8 cellular contexts compared by ENCODE assay signal in genomic region chr14:104967414-104968152, GRCh38. TPM values are rescaled to one million over a fixed set of nuclear protein-coding genes. Genes with fewer than 3 reads are reported as not detected.
DNase-seq lines count a peak whose midpoint lies in the region; ATAC-seq, FAIRE-seq and TF ChIP-seq lines count a peak whose summit lies in the region.

No MANE protein-coding gene starts in this region.

- no peaks in the 10 kb centered on the region for H3K9me3 ChIP-seq in kidney (ENCODE audit: control insufficient read depth in 1 of 2, low read length in 2 of 2)

- in situ Hi-C loops in brain microvascular endothelial cell (cut with HindIII; ENCODE audit: low pct_ligation_motif_present, low sequenced_read_pairs) = no loop called here

- no peak overlapping the region for H3K27ac Mint-ChIP-seq in stimulated activated memory B cell treated with anti-CD40 and anti-IgM and Interleukin-4, amounts not matched to agents 10 μg/mL and 1 μg/mL and 100 μg/mL, for 72 hours
- H3K27ac Mint-ChIP-seq in type B pancreatic cell = no peak overlapping the region

- no peak for FAIRE-seq in kidney (lab: Jason Lieb, UNC)

- H3K27me3 Mint-ChIP-seq in stimulated activated memory B cell treated with anti-CD40 and anti-IgM and Interleukin-4, amounts not matched to agents 10 μg/mL and 1 μg/mL and 100 μg/mL, for 72 hours = peaks cover 68% of the 10 kb centered on the region
- peaks cover 3% of the 10 kb centered on the region for H3K27me3 Mint-ChIP-seq in type B pancreatic cell

- TF ChIP-seq CTCF in HFF-Myc (IDR thresholded peaks at IDR 0.05; ENCODE audit: low read depth, low read length, missing control alignments) (no peak), brain microvascular endothelial cell (IDR thresholded peaks at IDR 0.05; ENCODE audit: low read depth, low read length, missing control alignments) (no peak), kidney (IDR thresholded peaks at IDR 0.05; ENCODE audit: borderline replicate concordance, extremely low read depth, insufficient read depth) (no peak), type B pancreatic cell (conservative IDR thresholded peaks at IDR 0.05) (no peak)

- intact Hi-C loops in kidney (cut with DNase I) = no loop called here

- no peaks in the 10 kb centered on the region for H3K36me3 ChIP-seq in brain microvascular endothelial cell (replicated peaks)
- no peaks in the 10 kb centered on the region for H3K36me3 ChIP-seq in kidney (ENCODE audit: control insufficient read depth in 1 of 2, insufficient read depth in 2 of 2, low read length in 2 of 2)

- H3K9ac ChIP-seq in kidney (ENCODE audit: low read length in 2 of 2) = no peak overlapping the region

- peak; percentile 5 for ATAC-seq in stimulated activated memory B cell treated with anti-CD40 and anti-IgM and Interleukin-4, amounts not matched to agents 10 μg/mL and 1 μg/mL and 100 μg/mL, for 72 hours
- no peak for ATAC-seq in GM19023 (IDR thresholded peaks at IDR 0.05; ENCODE audit: unreplicated experiment)

- H3K4me1 Mint-ChIP-seq in stimulated activated memory B cell treated with anti-CD40 and anti-IgM and Interleukin-4, amounts not matched to agents 10 μg/mL and 1 μg/mL and 100 μg/mL, for 72 hours = peaks cover 20% of the 10 kb centered on the region
- H3K4me1 Mint-ChIP-seq in type B pancreatic cell (ENCODE audit: unreplicated experiment) = peaks cover 4% of the 10 kb centered on the region

- no peaks in the 10 kb centered on the region for H3K36me3 Mint-ChIP-seq in stimulated activated memory B cell treated with anti-CD40 and anti-IgM and Interleukin-4, amounts not matched to agents 10 μg/mL and 1 μg/mL and 100 μg/mL, for 72 hours
- no peaks in the 10 kb centered on the region for H3K36me3 Mint-ChIP-seq in type B pancreatic cell

- H3K4me1 ChIP-seq in kidney (ENCODE audit: control insufficient read depth in 1 of 2, insufficient read depth in 1 of 2, low read depth in 1 of 2, low read length in 2 of 2) = peaks cover 0 to 21% of the 10 kb centered on the region in 2 donors

- no peaks in the 10 kb centered on the region for H3K27me3 ChIP-seq in brain microvascular endothelial cell (replicated peaks)

- no peak overlapping the region for H3K4me3 Mint-ChIP-seq in stimulated activated memory B cell treated with anti-CD40 and anti-IgM and Interleukin-4, amounts not matched to agents 10 μg/mL and 1 μg/mL and 100 μg/mL, for 72 hours
- no peak overlapping the region for H3K4me3 Mint-ChIP-seq in type B pancreatic cell

- no peak overlapping the region for H3K27ac ChIP-seq in brain microvascular endothelial cell
- H3K27ac ChIP-seq in kidney (ENCODE audit: low read depth in 2 of 2, low read length in 2 of 2) = no peak overlapping the region

- H3K9me3 Mint-ChIP-seq in stimulated activated memory B cell treated with anti-CD40 and anti-IgM and Interleukin-4, amounts not matched to agents 10 μg/mL and 1 μg/mL and 100 μg/mL, for 72 hours = no peaks in the 10 kb centered on the region
- no peaks in the 10 kb centered on the region for H3K9me3 Mint-ChIP-seq in type B pancreatic cell

- peak overlapping the region; percentile 20 for H3K4me3 ChIP-seq in HFF-Myc (replicated peaks; ENCODE audit: low read depth, low read length)
- peak overlapping the region; percentile 39 for H3K4me3 ChIP-seq in brain microvascular endothelial cell (ENCODE audit: low read depth, low read length)
- peak overlapping the region in 1 of 2 donors; percentile 25 for H3K4me3 ChIP-seq in kidney (ENCODE audit: low read length in 2 of 2)

- DNase-seq in HFF-Myc (ENCODE audit: extremely low read depth, low read depth) (no peak), brain microvascular endothelial cell (no peak), kidney (peak; percentile 94), NCI-H1048 (lab: John Stamatoyannopoulos, UW) (no peak), type B pancreatic cell (ENCODE audit: extremely low spot score, unreplicated experiment) (no peak), middle frontal gyrus (ENCODE audit: extremely low spot score, low spot score) (no peak)

RNA-seq across cellular contexts. Expression of gene AHNAK2, which starts 10.6 kb away (rescaled TPM):
- total RNA-seq in kidney (72.0 TPM), type B pancreatic cell (ENCODE audit: low replicate concordance) (1.1 and 2.0 TPM in 2 replicates)
- polyA plus RNA-seq in kidney (ENCODE audit: insufficient read depth, low read depth, low replicate concordance) = 1.1 TPM

RNA-seq across cellular contexts. Expression of gene CLBA1, which starts 18.0 kb away (rescaled TPM):
- total RNA-seq in kidney (22.6 TPM), type B pancreatic cell (ENCODE audit: low replicate concordance) (16.2 and 18.8 TPM in 2 replicates)
- 13.2 TPM for polyA plus RNA-seq in kidney (ENCODE audit: insufficient read depth, low read depth, low replicate concordance)

RNA-seq across cellular contexts. Expression of gene PLD4, which starts 42.9 kb away (rescaled TPM):
- total RNA-seq in kidney = 3.2 TPM
- not detected for polyA plus RNA-seq in kidney (ENCODE audit: insufficient read depth, low read depth, low replicate concordance)
- total RNA-seq in type B pancreatic cell (ENCODE audit: low replicate concordance) = 0.17 TPM in 2 replicates

RNA-seq across cellular contexts. Expression of gene CDCA4, which starts 53.3 kb away (rescaled TPM):
- total RNA-seq in kidney (6.3 TPM), type B pancreatic cell (ENCODE audit: low replicate concordance) (21.2 and 29.7 TPM in 2 replicates)
- 4.1 TPM for polyA plus RNA-seq in kidney (ENCODE audit: insufficient read depth, low read depth, low replicate concordance)

Comparison
In these comparisons a context has a peak if more than half of its experiments do, and no peak if none do; other contexts are left out.
1. RNA of gene AHNAK2, which starts 10.6 kb away (total RNA-seq): 72.0 TPM in kidney (single experiment); 1.1 to 2.0 TPM in type B pancreatic cell; every median in the first group is over 10 times any median in the second.